35 cellular contexts compared by ENCODE assay signal in the genomic region with DNA sequence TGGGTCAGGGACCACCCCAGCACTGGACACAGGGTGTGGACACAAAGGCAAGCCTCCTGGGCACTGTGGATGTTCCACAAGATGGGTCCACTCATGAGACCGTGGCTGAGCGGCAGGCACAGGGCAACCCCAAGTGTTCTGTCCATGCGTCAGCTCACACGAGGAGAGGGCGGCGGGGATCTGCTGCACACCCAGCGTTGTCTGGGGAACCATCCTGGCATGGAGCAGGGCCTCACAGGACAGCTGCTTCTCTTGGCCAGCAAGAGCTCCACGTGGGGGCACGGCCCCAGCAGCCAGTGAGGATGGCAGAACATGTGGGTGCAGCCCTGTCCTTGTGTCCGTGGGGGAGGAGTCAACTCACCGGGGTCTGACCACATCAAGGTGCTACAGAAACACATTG.
"Had no signal": no experiment of that assay in that cellular context is flagged by ENCODE, and none has a peak within 500 bp of the region (broad histone marks: within the 10 kb centered on the region; RNA-seq: fewer than 3 reads in every experiment).

No MANE protein-coding gene starts in this region.

- H3K27ac ChIP-seq: ascending aorta, cardiac muscle cell, VCaP had no signal

- H3K4me1 Mint-ChIP-seq: activated B cell treated with CpG ODN at 0.5 μM for 24 hours; activated CD4-positive, alpha-beta T cell treated with anti-CD3 and anti-CD28 coated beads, Interleukin-2, amount 10 ng/mL, durations not matched to agents 24 days and 14 days; activated naive CD4-positive, alpha-beta T cell treated with anti-CD3 and anti-CD28 coated beads, Interleukin-2, amount 10 ng/mL, durations not matched to agents 7 days and 5 days; activated naive CD4-positive, alpha-beta T cell treated with anti-CD3 and anti-CD28 coated beads, Interleukin-2, amount 50 U/mL, for 24 hours; activated naive CD8-positive, alpha-beta T cell treated with anti-CD3 and anti-CD28 coated beads, Interleukin-2, amount 10 ng/mL, durations not matched to agents 7 days and 5 days; activated naive CD8-positive, alpha-beta T cell treated with anti-CD3 and anti-CD28 coated beads, Interleukin-2, amount 50 U/mL, for 24 hours had no signal

- H3K9me3 ChIP-seq: ascending aorta had no signal

- ATAC-seq: activated CD8-positive, alpha-beta T cell treated with anti-CD3 and anti-CD28 coated beads for 36 hours; activated naive CD8-positive, alpha-beta T cell treated with anti-CD3 and anti-CD28 coated beads, Interleukin-2, amount 50 U/mL, for 24 hours had no signal

- H3K36me3 Mint-ChIP-seq: activated CD4-positive, alpha-beta memory T cell treated with anti-CD3 and anti-CD28 coated beads for 36 hours; activated naive CD4-positive, alpha-beta T cell treated with anti-CD3 and anti-CD28 coated beads, Interleukin-2, amount 10 ng/mL, durations not matched to agents 7 days and 5 days; activated naive CD4-positive, alpha-beta T cell treated with anti-CD3 and anti-CD28 coated beads, Interleukin-2, amount 50 U/mL, for 24 hours; activated naive CD8-positive, alpha-beta T cell; activated naive CD8-positive, alpha-beta T cell treated with anti-CD3 and anti-CD28 coated beads, Interleukin-2, amount 10 ng/mL, durations not matched to agents 7 days and 5 days; brain had no signal

- H3K4me3 Mint-ChIP-seq: activated B cell treated with CpG ODN at 0.5 μM for 24 hours; activated CD4-positive, alpha-beta memory T cell treated with anti-CD3 and anti-CD28 coated beads for 36 hours; activated CD4-positive, alpha-beta T cell treated with anti-CD3 and anti-CD28 coated beads, Interleukin-2, amount 10 ng/mL, durations not matched to agents 24 days and 14 days; activated CD8-positive, alpha-beta T cell treated with anti-CD3 and anti-CD28 coated beads for 36 hours; activated naive CD4-positive, alpha-beta T cell treated with anti-CD3 and anti-CD28 coated beads, Interleukin-2, amount 10 ng/mL, durations not matched to agents 7 days and 5 days; activated naive CD4-positive, alpha-beta T cell treated with anti-CD3 and anti-CD28 coated beads, Interleukin-2, amount 50 U/mL, for 24 hours; activated naive CD8-positive, alpha-beta T cell; activated naive CD8-positive, alpha-beta T cell treated with anti-CD3 and anti-CD28 coated beads, Interleukin-2, amount 10 ng/mL, durations not matched to agents 7 days and 5 days; activated naive CD8-positive, alpha-beta T cell treated with anti-CD3 and anti-CD28 coated beads, Interleukin-2, amount 50 U/mL, for 24 hours; activated T-cell treated with anti-CD3 and anti-CD28 coated beads, Interleukin-2, amount 50 U/mL, for 24 hours; brain; T-helper 1 cell treated with Interleukin-12 subunit alpha and Interleukin-12 subunit beta and Interleukin-4 antibody, amounts not matched to agents 30 μg/mL and 1 μg/mL, for 36 hours; T-helper 2 cell treated with Interferon-gamma antibody and Interleukin-4, amounts not matched to agents 5 μg/mL and 100 μg/mL, for 36 hours had no signal

- H3K27me3 ChIP-seq: ascending aorta, cardiac muscle cell had no signal

- DNase-seq: activated B cell treated with CpG ODN at 0.5 μM for 24 hours; activated CD4-positive, alpha-beta memory T cell treated with anti-CD3 and anti-CD28 coated beads for 36 hours; activated CD4-positive, alpha-beta T cell treated with anti-CD3 and anti-CD28 coated beads for 4 hours; activated CD4-positive, alpha-beta T cell treated with anti-CD3 and anti-CD28 coated beads, Interleukin-2, amount 10 ng/mL, durations not matched to agents 24 days and 14 days; activated CD4-positive, alpha-beta T cell treated with anti-CD3 and anti-CD28 coated beads, Interleukin-2, amount 50 U/mL, for 1 hour; activated CD4-positive, alpha-beta T cell treated with anti-CD3 and anti-CD28 coated beads, Interleukin-2, amount 50 U/mL, for 4 hours; activated CD4-positive, CD25-positive, alpha-beta regulatory T cell treated with anti-CD3 and anti-CD28 coated beads, Interleukin-2, amount 50 U/mL, for 72 hours; activated CD8-positive, alpha-beta memory T cell treated with anti-CD3 and anti-CD28 coated beads, Interleukin-2, amount 50 U/mL, for 4 hours; activated CD8-positive, alpha-beta T cell treated with anti-CD3 and anti-CD28 coated beads for 36 hours; activated effector memory CD4-positive, alpha-beta T cell treated with Interleukin-2 at 50 U/mL for 16 hours; activated gamma-delta T cell; activated naive CD4-positive, alpha-beta T cell treated with anti-CD3 and anti-CD28 coated beads, Interleukin-2, amount 10 ng/mL, durations not matched to agents 7 days and 5 days; activated naive CD4-positive, alpha-beta T cell treated with Interleukin-2 at 50 U/mL for 16 hours; activated naive CD8-positive, alpha-beta T cell treated with anti-CD3 and anti-CD28 coated beads, Interleukin-2, amount 10 ng/mL, durations not matched to agents 7 days and 5 days; activated naive CD8-positive, alpha-beta T cell treated with anti-CD3 and anti-CD28 coated beads, Interleukin-2, amount 50 U/mL, for 24 hours; activated T-cell treated with anti-CD3 and anti-CD28 coated beads, Interleukin-2, amount 50 U/mL, for 24 hours; activated T-cell treated with anti-CD3 and anti-CD28 coated beads, Interleukin-2, amount 50 U/mL, for 48 hours; amygdala; anterior cingulate cortex; caudate nucleus; SW 1271; T-helper 1 cell; T-helper 2 cell; T-helper 9 cell had no signal

- H3K36me3 ChIP-seq: ascending aorta, cardiac muscle cell had no signal

- H3K9me3 Mint-ChIP-seq: activated B cell treated with CpG ODN at 0.5 μM for 24 hours; activated CD4-positive, alpha-beta memory T cell treated with anti-CD3 and anti-CD28 coated beads for 36 hours; activated CD4-positive, alpha-beta T cell treated with anti-CD3 and anti-CD28 coated beads, Interleukin-2, amount 10 ng/mL, durations not matched to agents 24 days and 14 days; activated CD8-positive, alpha-beta T cell treated with anti-CD3 and anti-CD28 coated beads for 36 hours; activated naive CD4-positive, alpha-beta T cell treated with anti-CD3 and anti-CD28 coated beads, Interleukin-2, amount 50 U/mL, for 24 hours; activated naive CD8-positive, alpha-beta T cell treated with anti-CD3 and anti-CD28 coated beads, Interleukin-2, amount 10 ng/mL, durations not matched to agents 7 days and 5 days; activated naive CD8-positive, alpha-beta T cell treated with anti-CD3 and anti-CD28 coated beads, Interleukin-2, amount 50 U/mL, for 24 hours; activated T-cell treated with anti-CD3 and anti-CD28 coated beads, Interleukin-2, amount 50 U/mL, for 24 hours; activated T-helper 2 cell treated with anti-CD3 and anti-CD28 coated beads, Interferon-gamma antibody, Interleukin-2, Interleukin-4, amounts not matched to agents 10 μg/mL and 5 μg/mL and 100 μg/mL, durations not matched to agents 14 hours and 24 hours and 36 hours; T-helper 1 cell treated with Interleukin-12 subunit alpha and Interleukin-12 subunit beta and Interleukin-4 antibody, amounts not matched to agents 30 μg/mL and 1 μg/mL, for 36 hours; T-helper 2 cell treated with Interferon-gamma antibody and Interleukin-4, amounts not matched to agents 5 μg/mL and 100 μg/mL, for 36 hours had no signal

- H3K4me1 ChIP-seq: ascending aorta had no signal

- FAIRE-seq: bronchial epithelial cell, TTC549 had no signal

- H3K4me3 ChIP-seq: ascending aorta, cardiac muscle cell had no signal

- H3K27me3 Mint-ChIP-seq: activated B cell treated with CpG ODN at 0.5 μM for 24 hours; activated CD4-positive, alpha-beta memory T cell treated with anti-CD3 and anti-CD28 coated beads for 36 hours; activated CD4-positive, alpha-beta T cell treated with anti-CD3 and anti-CD28 coated beads, Interleukin-2, amount 10 ng/mL, durations not matched to agents 24 days and 14 days; activated naive CD4-positive, alpha-beta T cell treated with anti-CD3 and anti-CD28 coated beads, Interleukin-2, amount 10 ng/mL, durations not matched to agents 7 days and 5 days; activated naive CD4-positive, alpha-beta T cell treated with anti-CD3 and anti-CD28 coated beads, Interleukin-2, amount 50 U/mL, for 24 hours; activated naive CD8-positive, alpha-beta T cell; activated naive CD8-positive, alpha-beta T cell treated with anti-CD3 and anti-CD28 coated beads, Interleukin-2, amount 10 ng/mL, durations not matched to agents 7 days and 5 days had no signal

- H3K27ac Mint-ChIP-seq: activated B cell treated with CpG ODN at 0.5 μM for 24 hours; activated CD4-positive, alpha-beta memory T cell treated with anti-CD3 and anti-CD28 coated beads for 36 hours; activated CD4-positive, alpha-beta T cell treated with anti-CD3 and anti-CD28 coated beads, Interleukin-2, amount 10 ng/mL, durations not matched to agents 24 days and 14 days; activated CD8-positive, alpha-beta T cell treated with anti-CD3 and anti-CD28 coated beads for 36 hours; activated naive CD4-positive, alpha-beta T cell treated with anti-CD3 and anti-CD28 coated beads, Interleukin-2, amount 10 ng/mL, durations not matched to agents 7 days and 5 days; activated naive CD4-positive, alpha-beta T cell treated with anti-CD3 and anti-CD28 coated beads, Interleukin-2, amount 50 U/mL, for 24 hours; activated naive CD8-positive, alpha-beta T cell; activated naive CD8-positive, alpha-beta T cell treated with anti-CD3 and anti-CD28 coated beads, Interleukin-2, amount 10 ng/mL, durations not matched to agents 7 days and 5 days; activated naive CD8-positive, alpha-beta T cell treated with anti-CD3 and anti-CD28 coated beads, Interleukin-2, amount 50 U/mL, for 24 hours; activated T-cell treated with anti-CD3 and anti-CD28 coated beads, Interleukin-2, amount 50 U/mL, for 24 hours; activated T-helper 2 cell treated with anti-CD3 and anti-CD28 coated beads, Interferon-gamma antibody, Interleukin-2, Interleukin-4, amounts not matched to agents 10 μg/mL and 5 μg/mL and 100 μg/mL, durations not matched to agents 14 hours and 24 hours and 36 hours; T-helper 1 cell treated with Interleukin-12 subunit alpha and Interleukin-12 subunit beta and Interleukin-4 antibody, amounts not matched to agents 30 μg/mL and 1 μg/mL, for 36 hours; T-helper 2 cell treated with Interferon-gamma antibody and Interleukin-4, amounts not matched to agents 5 μg/mL and 100 μg/mL, for 36 hours had no signal
